28 cellular contexts compared by ENCODE assay signal in genomic region chr2:63440612-63441011, GRCh38.
DNase-seq lines count a peak whose midpoint lies in the region; ATAC-seq and TF ChIP-seq lines count a peak whose summit lies in the region.
"Had no signal": no experiment of that assay in that cellular context is flagged by ENCODE, and none has a peak within 500 bp of the region (broad histone marks: within the 10 kb centered on the region; RNA-seq: fewer than 3 reads in every experiment).

No MANE protein-coding gene starts in this region.

- DNase-seq in activated CD4-positive, alpha-beta T cell treated with anti-CD3 and anti-CD28 coated beads for 36 hours: peak; percentile 13
- DNase-seq in activated CD4-positive, alpha-beta T cell treated with anti-CD3 and anti-CD28 coated beads, Interleukin-2, amount 50 U/mL, for 4 hours: no peak
- DNase-seq in ELR (ENCODE audit: low read depth) (peak; percentile 33), fibroblast of pulmonary artery (ENCODE audit: low read depth) (peak; percentile 53), nucleus accumbens (lab: John Stamatoyannopoulos, UW) (no peak), NCI-H1048 (lab: John Stamatoyannopoulos, UW) (no peak), HFFc6 (no peak)
- DNase-seq: activated CD4-positive, CD25-positive, alpha-beta regulatory T cell treated with anti-CD3 and anti-CD28 coated beads, Interleukin-2, amount 50 U/mL, for 72 hours; activated CD8-positive, alpha-beta memory T cell treated with anti-CD3 and anti-CD28 coated beads for 24 hours; activated naive CD8-positive, alpha-beta T cell treated with anti-CD3 and anti-CD28 coated beads, Interleukin-2, amount 10 ng/mL, durations not matched to agents 7 days and 5 days; activated T-cell treated with anti-CD3 and anti-CD28 coated beads for 4 hours; dermis blood vessel endothelial cell; DMS79; lower lobe of right lung; naive thymus-derived CD4-positive, alpha-beta T cell; NCI-H2029; NCI-H526 treated with DMSO at 0.1 percent for 48 hours; right cardiac atrium; SHP77; spleen; T-helper 17 cell had no signal

- CTCF ChIA-PET in activated CD4-positive, alpha-beta T cell treated with anti-CD3 and anti-CD28 coated beads for 36 hours (lab: Charles Lee): interaction anchor here (1.3 kb wide), 2 partner anchors 8 to 16 kb away, joined by 3 to 4 read pairs; no protein-coding TSS in a partner anchor

- no peak overlapping the region for H3K27ac Mint-ChIP-seq in activated CD4-positive, alpha-beta T cell treated with anti-CD3 and anti-CD28 coated beads for 36 hours
- peak overlapping the region; percentile 23 for H3K27ac Mint-ChIP-seq in activated T-helper 17 cell treated with anti-CD3 and anti-CD28 coated beads, Interleukin-2, amount 50 U/mL, for 72 hours
- H3K27ac Mint-ChIP-seq in HFFc6: no peak overlapping the region
- H3K27ac Mint-ChIP-seq: activated naive CD8-positive, alpha-beta T cell treated with anti-CD3 and anti-CD28 coated beads, Interleukin-2, amount 10 ng/mL, durations not matched to agents 7 days and 5 days; CD14-positive monocyte; GM23338; naive thymus-derived CD4-positive, alpha-beta T cell; stimulated activated memory B cell treated with anti-CD40 and anti-IgM and Interleukin-4, amounts not matched to agents 10 μg/mL and 1 μg/mL and 100 μg/mL, for 72 hours; T-helper 17 cell had no signal

- intact Hi-C loops in activated CD4-positive, alpha-beta T cell treated with anti-CD3 and anti-CD28 coated beads for 36 hours (cut with DNase I, micrococcal nuclease): no loop called here

- H3K9me3 Mint-ChIP-seq in activated CD4-positive, alpha-beta T cell treated with anti-CD3 and anti-CD28 coated beads for 36 hours (ENCODE audit: low read depth): no peaks in the 10 kb centered on the region
- H3K9me3 Mint-ChIP-seq in activated T-helper 17 cell treated with anti-CD3 and anti-CD28 coated beads, Interleukin-2, amount 50 U/mL, for 72 hours: no peaks in the 10 kb centered on the region
- no peaks in the 10 kb centered on the region for H3K9me3 Mint-ChIP-seq in HFFc6
- H3K9me3 Mint-ChIP-seq: activated naive CD8-positive, alpha-beta T cell treated with anti-CD3 and anti-CD28 coated beads, Interleukin-2, amount 10 ng/mL, durations not matched to agents 7 days and 5 days; CD14-positive monocyte; GM23338; stimulated activated memory B cell treated with anti-CD40 and anti-IgM and Interleukin-4, amounts not matched to agents 10 μg/mL and 1 μg/mL and 100 μg/mL, for 72 hours had no signal

- peak; percentile 30 for ATAC-seq in activated CD4-positive, alpha-beta T cell treated with anti-CD3 and anti-CD28 coated beads for 36 hours
- peak; percentile 52 for ATAC-seq in activated T-helper 17 cell treated with anti-CD3 and anti-CD28 coated beads, Interleukin-2, amount 50 U/mL, for 72 hours (replicated peaks)
- ATAC-seq: GM23338; K562; lower lobe of right lung; naive thymus-derived CD4-positive, alpha-beta T cell; right cardiac atrium; stimulated activated memory B cell treated with anti-CD40 and anti-IgM and Interleukin-4, amounts not matched to agents 10 μg/mL and 1 μg/mL and 100 μg/mL, for 72 hours; T-helper 17 cell had no signal

- H3K4me3 ChIP-seq in fibroblast of pulmonary artery (replicated peaks; ENCODE audit: low read depth, low read length): no peak overlapping the region
- H3K4me3 ChIP-seq: esophagus muscularis mucosa, GM23338, hepatocyte, K562, lower lobe of right lung, spleen had no signal

- no peak overlapping the region for H3K4me3 Mint-ChIP-seq in activated CD4-positive, alpha-beta T cell treated with anti-CD3 and anti-CD28 coated beads for 36 hours
- H3K4me3 Mint-ChIP-seq in activated T-helper 17 cell treated with anti-CD3 and anti-CD28 coated beads, Interleukin-2, amount 50 U/mL, for 72 hours: no peak overlapping the region
- no peak overlapping the region for H3K4me3 Mint-ChIP-seq in HFFc6
- H3K4me3 Mint-ChIP-seq: activated naive CD8-positive, alpha-beta T cell treated with anti-CD3 and anti-CD28 coated beads, Interleukin-2, amount 10 ng/mL, durations not matched to agents 7 days and 5 days; CD14-positive monocyte; GM23338; naive thymus-derived CD4-positive, alpha-beta T cell; stimulated activated memory B cell treated with anti-CD40 and anti-IgM and Interleukin-4, amounts not matched to agents 10 μg/mL and 1 μg/mL and 100 μg/mL, for 72 hours; T-helper 17 cell had no signal

- TF ChIP-seq CTCF in fibroblast of pulmonary artery (IDR thresholded peaks at IDR 0.05; ENCODE audit: low read length, missing control alignments) (no peak), HFFc6 (IDR thresholded peaks at IDR 0.05) (no peak)

- H3K4me1 Mint-ChIP-seq in activated CD4-positive, alpha-beta T cell treated with anti-CD3 and anti-CD28 coated beads for 36 hours: peaks cover 10% of the 10 kb centered on the region
- H3K4me1 Mint-ChIP-seq in activated T-helper 17 cell treated with anti-CD3 and anti-CD28 coated beads, Interleukin-2, amount 50 U/mL, for 72 hours: no peaks in the 10 kb centered on the region
- H3K4me1 Mint-ChIP-seq in HFFc6 (ENCODE audit: low read depth): peaks cover 8% of the 10 kb centered on the region
- H3K4me1 Mint-ChIP-seq: CD14-positive monocyte had no signal

- POLR2A ChIA-PET in activated CD4-positive, alpha-beta T cell treated with anti-CD3 and anti-CD28 coated beads for 36 hours (lab: Charles Lee): no interaction called here

- no peaks in the 10 kb centered on the region for H3K36me3 Mint-ChIP-seq in activated CD4-positive, alpha-beta T cell treated with anti-CD3 and anti-CD28 coated beads for 36 hours (ENCODE audit: low read depth)
- H3K36me3 Mint-ChIP-seq in activated T-helper 17 cell treated with anti-CD3 and anti-CD28 coated beads, Interleukin-2, amount 50 U/mL, for 72 hours (ENCODE audit: low read depth): no peaks in the 10 kb centered on the region
- no peaks in the 10 kb centered on the region for H3K36me3 Mint-ChIP-seq in HFFc6 (ENCODE audit: low read depth)
- H3K36me3 Mint-ChIP-seq: activated naive CD8-positive, alpha-beta T cell treated with anti-CD3 and anti-CD28 coated beads, Interleukin-2, amount 10 ng/mL, durations not matched to agents 7 days and 5 days; stimulated activated memory B cell treated with anti-CD40 and anti-IgM and Interleukin-4, amounts not matched to agents 10 μg/mL and 1 μg/mL and 100 μg/mL, for 72 hours had no signal

- no peaks in the 10 kb centered on the region for H3K27me3 Mint-ChIP-seq in activated CD4-positive, alpha-beta T cell treated with anti-CD3 and anti-CD28 coated beads for 36 hours
- H3K27me3 Mint-ChIP-seq in activated T-helper 17 cell treated with anti-CD3 and anti-CD28 coated beads, Interleukin-2, amount 50 U/mL, for 72 hours: no peaks in the 10 kb centered on the region
- no peaks in the 10 kb centered on the region; the same call in 1 of the 2 replicates for H3K27me3 Mint-ChIP-seq in HFFc6 (ENCODE audit: insufficient read depth)
- H3K27me3 Mint-ChIP-seq: activated naive CD8-positive, alpha-beta T cell treated with anti-CD3 and anti-CD28 coated beads, Interleukin-2, amount 10 ng/mL, durations not matched to agents 7 days and 5 days; naive thymus-derived CD4-positive, alpha-beta T cell; stimulated activated memory B cell treated with anti-CD40 and anti-IgM and Interleukin-4, amounts not matched to agents 10 μg/mL and 1 μg/mL and 100 μg/mL, for 72 hours; T-helper 17 cell had no signal

Comparison
In these comparisons a context has a peak if more than half of its experiments do, and no peak if none do; other contexts are left out.
1. DNase-seq: peak in activated CD4-positive, alpha-beta T cell treated with anti-CD3 and anti-CD28 coated beads for 36 hours (single experiment), ELR (single experiment) and fibroblast of pulmonary artery (single experiment); none in activated CD4-positive, alpha-beta T cell treated with anti-CD3 and anti-CD28 coated beads, Interleukin-2, amount 50 U/mL, for 4 hours (0 of 2), nucleus accumbens (0 of 56), NCI-H1048 (single experiment) and HFFc6 (single experiment).